ENCODE assay signal across 8 cellular contexts in the genomic region with DNA sequence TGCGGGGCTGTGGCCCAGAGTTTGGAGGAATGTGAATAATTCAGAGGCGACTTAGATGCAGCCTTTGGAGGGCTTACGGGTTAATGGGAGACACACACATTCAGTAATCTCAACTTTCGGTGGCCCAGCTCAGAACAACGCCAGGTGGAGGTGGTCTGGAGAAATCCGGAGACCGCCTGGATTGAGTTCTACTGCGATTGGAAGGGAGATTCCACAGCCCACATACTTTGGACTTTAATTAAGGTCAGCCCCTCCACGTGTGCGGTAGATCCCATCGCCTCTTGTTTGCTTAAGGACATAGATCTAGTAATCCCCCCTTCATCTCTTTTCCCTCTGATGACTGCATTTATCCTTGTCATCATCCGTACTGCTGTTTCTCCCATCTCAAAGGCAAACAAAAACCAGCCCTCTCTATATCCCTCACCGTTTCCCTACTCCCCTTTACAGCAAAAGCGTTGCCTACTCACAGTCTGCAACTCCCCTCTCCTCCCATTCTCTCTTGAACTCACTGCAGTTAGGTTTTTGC. TPM values are rescaled to one million over a fixed set of nuclear protein-coding genes. Genes with fewer than 3 reads are reported as not detected.
DNase-seq lines count a peak whose midpoint lies in the region; ATAC-seq and TF ChIP-seq lines count a peak whose summit lies in the region.

No MANE protein-coding gene starts in this region.

- H3K9me3 Mint-ChIP-seq in progenitor cell of endocrine pancreas (ENCODE audit: low read depth), result no peaks in the 10 kb centered on the region

- H3K9me3 ChIP-seq in SJSA1 (replicated peaks), result no peaks in the 10 kb centered on the region

- peaks cover 16% of the 10 kb centered on the region for H3K4me1 Mint-ChIP-seq in progenitor cell of endocrine pancreas (ENCODE audit: low read depth)

- no peak for TF ChIP-seq CTCF in progenitor cell of endocrine pancreas (IDR thresholded peaks at IDR 0.05; ENCODE audit: unreplicated experiment)

- H3K36me3 Mint-ChIP-seq in progenitor cell of endocrine pancreas (ENCODE audit: insufficient read depth), result peaks cover 5% of the 10 kb centered on the region

- H3K4me3 Mint-ChIP-seq in progenitor cell of endocrine pancreas (ENCODE audit: low read depth), result peak overlapping the region; percentile 99

- no peaks in the 10 kb centered on the region for H3K27me3 Mint-ChIP-seq in progenitor cell of endocrine pancreas

- peak; percentile 22 for DNase-seq in AG20443 (ENCODE audit: low spot score)
- no peak for DNase-seq in SJSA1 (ENCODE audit: low read depth in 1 of 2, low spot score in 2 of 2)
- peak; percentile 38 for DNase-seq in fibroblast of peridontal ligament (ENCODE audit: extremely low read depth)
- DNase-seq in progenitor cell of endocrine pancreas (ENCODE audit: low spot score, unreplicated experiment), result no peak
- DNase-seq in GDM1 (lab: John Stamatoyannopoulos, UW), result no peak
- no peak for DNase-seq in Ammon's horn (ENCODE audit: low spot score)

- peaks cover 16% of the 10 kb centered on the region for H3K4me1 ChIP-seq in SJSA1 (replicated peaks)

- H3K27me3 ChIP-seq in SJSA1 (replicated peaks), result no peaks in the 10 kb centered on the region

- ATAC-seq in GM21529 (IDR thresholded peaks at IDR 0.05; ENCODE audit: unreplicated experiment), result peak; percentile 3
- ATAC-seq in HG03520 (IDR thresholded peaks at IDR 0.05; ENCODE audit: unreplicated experiment), result no peak

- peak overlapping the region; percentile 100 for H3K27ac Mint-ChIP-seq in progenitor cell of endocrine pancreas

- H3K27ac ChIP-seq in SJSA1, result peak overlapping the region; percentile 20

- peaks cover 37% of the 10 kb centered on the region for H3K36me3 ChIP-seq in SJSA1

- H3K4me3 ChIP-seq in SJSA1, result peak overlapping the region; percentile 74

RNA-seq across cellular contexts. Expression of a gene that starts 0.7 kb away (rescaled TPM):
- total RNA-seq in SJSA1 (2014; rRNA removed; shearing (Covaris generic)), result 55.5 and 71.1 TPM in 2 replicates
- 91.0 and 93.6 TPM in 2 replicates for total RNA-seq in progenitor cell of endocrine pancreas

RNA-seq across cellular contexts. Expression of a gene that starts 32.6 kb away (rescaled TPM):
- total RNA-seq in SJSA1 (2014; rRNA removed; shearing (Covaris generic)), result not detected in 2 replicates
- total RNA-seq in progenitor cell of endocrine pancreas, result 3.1 and 3.9 TPM in 2 replicates

RNA-seq across cellular contexts. Expression of a gene that starts 32.7 kb away (rescaled TPM):
- total RNA-seq in SJSA1 (2014; rRNA removed; shearing (Covaris generic)), result 0.28 and 0.74 TPM in 2 replicates
- 15.0 and 17.3 TPM in 2 replicates for total RNA-seq in progenitor cell of endocrine pancreas

RNA-seq across cellular contexts. Expression of a gene that starts 58.9 kb away (rescaled TPM):
- 53.7 and 67.1 TPM in 2 replicates for total RNA-seq in SJSA1 (2014; rRNA removed; shearing (Covaris generic))
- total RNA-seq in progenitor cell of endocrine pancreas, result 774 and 833 TPM in 2 replicates

Comparison
In these comparisons a context has a peak if more than half of its experiments do, and no peak if none do; other contexts are left out.
1. DNase-seq: peak in AG20443 (single experiment) and fibroblast of peridontal ligament (single experiment); none in SJSA1 (0 of 2), progenitor cell of endocrine pancreas (single experiment), GDM1 (single experiment) and Ammon's horn (single experiment).